Comparison of ENCODE assay signal across 1 cellular context in the genomic region with DNA sequence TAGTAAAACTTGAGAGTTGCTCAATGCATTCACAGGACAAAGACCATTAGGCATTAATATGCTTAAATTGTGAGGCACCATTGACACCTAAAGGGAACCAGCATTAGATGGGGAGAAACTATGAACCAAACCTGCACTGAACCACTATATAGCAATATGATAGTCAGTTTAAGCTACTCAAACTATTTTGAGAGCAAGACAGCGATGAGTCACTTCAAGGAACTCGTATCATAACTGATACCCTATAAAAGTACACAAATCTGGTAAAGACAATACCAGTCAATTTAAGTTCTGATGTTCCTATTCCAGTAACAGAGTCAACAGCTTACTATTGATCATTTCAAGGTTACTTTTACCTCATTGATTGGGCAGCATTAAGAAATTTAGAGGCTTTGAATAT.
TF ChIP-seq lines count a peak whose summit lies in the region.

No MANE protein-coding gene starts in this region.

TF ChIP-seq in GM12878, 131 proteins besides CTCF, POLR2A, EP300 and RAD21 (continued from another document):
- TF ChIP-seq, protein P1, sequence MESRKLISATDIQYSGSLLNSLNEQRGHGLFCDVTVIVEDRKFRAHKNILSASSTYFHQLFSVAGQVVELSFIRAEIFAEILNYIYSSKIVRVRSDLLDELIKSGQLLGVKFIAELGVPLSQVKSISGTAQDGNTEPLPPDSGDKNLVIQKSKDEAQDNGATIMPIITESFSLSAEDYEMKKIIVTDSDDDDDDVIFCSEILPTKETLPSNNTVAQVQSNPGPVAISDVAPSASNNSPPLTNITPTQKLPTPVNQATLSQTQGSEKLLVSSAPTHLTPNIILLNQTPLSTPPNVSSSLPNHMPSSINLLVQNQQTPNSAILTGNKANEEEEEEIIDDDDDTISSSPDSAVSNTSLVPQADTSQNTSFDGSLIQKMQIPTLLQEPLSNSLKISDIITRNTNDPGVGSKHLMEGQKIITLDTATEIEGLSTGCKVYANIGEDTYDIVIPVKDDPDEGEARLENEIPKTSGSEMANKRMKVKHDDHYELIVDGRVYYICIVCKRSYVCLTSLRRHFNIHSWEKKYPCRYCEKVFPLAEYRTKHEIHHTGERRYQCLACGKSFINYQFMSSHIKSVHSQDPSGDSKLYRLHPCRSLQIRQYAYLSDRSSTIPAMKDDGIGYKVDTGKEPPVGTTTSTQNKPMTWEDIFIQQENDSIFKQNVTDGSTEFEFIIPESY (IDR thresholded peaks at IDR 0.05), result no peak
- TF ChIP-seq ZZZ3 (IDR thresholded peaks at IDR 0.05; ENCODE audit: control insufficient read depth, insufficient read length, low read depth), result no peak
- no peak for TF ChIP-seq TAF1 (IDR thresholded peaks at IDR 0.05; ENCODE audit: borderline replicate concordance, low read depth, low read length)
TF ChIP-seq in GM12878: peak in this region for 0.
